Comparison of ENCODE assay signal across 16 cellular contexts in the genomic region with DNA sequence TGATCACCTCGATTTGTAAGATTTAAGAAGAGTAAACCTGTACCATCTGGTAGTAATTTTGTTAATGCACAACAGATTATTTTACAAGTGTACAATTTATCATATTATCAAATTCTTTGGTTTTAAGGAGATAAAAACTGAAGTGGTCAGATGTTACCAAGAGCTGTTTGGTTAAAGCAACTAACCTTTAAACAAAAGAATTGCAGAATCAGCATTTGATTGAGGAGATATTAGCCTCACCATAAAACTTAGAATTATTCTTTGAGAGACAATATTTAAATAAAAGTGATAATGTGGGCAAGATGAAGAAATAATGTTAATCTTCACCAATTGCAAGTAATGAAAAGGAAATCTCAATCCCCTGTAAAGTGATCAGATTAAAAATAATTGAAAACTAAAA.
DNase-seq lines count a peak whose midpoint lies in the region; ATAC-seq, FAIRE-seq and TF ChIP-seq lines count a peak whose summit lies in the region.
"Had no signal": no experiment of that assay in that cellular context is flagged by ENCODE, and none has a peak within 500 bp of the region (broad histone marks: within the 10 kb centered on the region; RNA-seq: fewer than 3 reads in every experiment).

No MANE protein-coding gene starts in this region.

- H4K20me1 ChIP-seq in GM23338 (replicated peaks; ENCODE audit: insufficient read depth): no peaks in the 10 kb centered on the region

- H2AFZ ChIP-seq in GM23338: no peak overlapping the region
- H2AFZ ChIP-seq: GM23248 had no signal

- H3F3A ChIP-seq in GM23338 (replicated peaks; ENCODE audit: low read depth): no peaks in the 10 kb centered on the region

- WGBS in small intestine, 3 donors: 50 to 76% (median 69%) methylated on average over 1 of the region's 1 CpG

- no peak overlapping the region for H3K4me3 ChIP-seq in GM23338
- H3K4me3 ChIP-seq in small intestine (ENCODE audit: low read depth in 1 of 2, low read length in 2 of 2): no peak overlapping the region
- H3K4me3 ChIP-seq: GM23248, K562 had no signal

- H3K79me2 ChIP-seq in GM23338 (replicated peaks; ENCODE audit: insufficient read depth): no peaks in the 10 kb centered on the region

- no peak overlapping the region for H3K4me2 ChIP-seq in GM23338

- DNase-seq in GM23338 (ENCODE audit: low spot score) (no peak), NCI-H524 treated with DMSO at 0.1 percent for 48 hours (lab: John Stamatoyannopoulos, UW) (peak; percentile 86), glutamatergic neuron (no peak), mucosa of gallbladder (ENCODE audit: low spot score) (no peak), small intestine (no peak)
- DNase-seq: Caco-2; CD8-positive, alpha-beta memory T cell; DND-41; GDM1; GM23248; H9 had no signal

- no peak for FAIRE-seq in small intestine (lab: Jason Lieb, UNC)
- FAIRE-seq: GM12892, K562 had no signal

- H3K27me3 ChIP-seq in GM23338 (ENCODE audit: insufficient read depth) (no peaks in the 10 kb centered on the region), small intestine (ENCODE audit: control insufficient read depth in 2 of 2, insufficient read depth in 2 of 2, low read length in 2 of 2) (no peaks in the 10 kb centered on the region)

- H3K27ac Mint-ChIP-seq in GM23338 (peak overlapping the region; percentile 39; the same call in 1 of the 2 replicates), glutamatergic neuron (ENCODE audit: unreplicated experiment) (peak overlapping the region; percentile 91)
- H3K27ac Mint-ChIP-seq: CD14-positive monocyte; CD8-positive, alpha-beta memory T cell; H9 had no signal

- H3K4me1 Mint-ChIP-seq in GM23338 (peaks cover 45% of the 10 kb centered on the region), glutamatergic neuron (ENCODE audit: low read depth, unreplicated experiment) (peaks cover 78% of the 10 kb centered on the region)
- H3K4me1 Mint-ChIP-seq: CD14-positive monocyte; CD8-positive, alpha-beta memory T cell had no signal

- H3K27me3 Mint-ChIP-seq in GM23338 (ENCODE audit: insufficient read depth, low read depth, poor library complexity) (no peaks in the 10 kb centered on the region), glutamatergic neuron (ENCODE audit: unreplicated experiment) (peaks cover 7% of the 10 kb centered on the region)
- H3K27me3 Mint-ChIP-seq: CD8-positive, alpha-beta memory T cell had no signal

- H3K36me3 ChIP-seq in GM23338 (ENCODE audit: insufficient read depth) (no peaks in the 10 kb centered on the region), small intestine (ENCODE audit: control insufficient read depth in 2 of 2, insufficient read depth in 2 of 2, low read length in 2 of 2) (no peaks in the 10 kb centered on the region)

- no peak for ATAC-seq in GM23338
- no peak for ATAC-seq in SK-N-SH treated with all-trans-retinoic acid at 6 μM for 48 hours
- ATAC-seq in GM18873 (IDR thresholded peaks at IDR 0.05; ENCODE audit: low FRiP score, unreplicated experiment): no peak
- ATAC-seq: K562 had no signal

- H3K9me3 ChIP-seq in small intestine (ENCODE audit: control insufficient read depth, low read depth): no peaks in the 10 kb centered on the region
- H3K9me3 ChIP-seq: Caco-2 had no signal

- no peaks in the 10 kb centered on the region for H3K9me2 ChIP-seq in GM23338 (ENCODE audit: insufficient read depth)

- no peaks in the 10 kb centered on the region for H3K9me3 Mint-ChIP-seq in GM23338
- peaks cover 10% of the 10 kb centered on the region for H3K9me3 Mint-ChIP-seq in glutamatergic neuron (ENCODE audit: unreplicated experiment)
- H3K9me3 Mint-ChIP-seq: CD14-positive monocyte, H9 had no signal

- H3K36me3 Mint-ChIP-seq in GM23338 (ENCODE audit: low read depth): no peaks in the 10 kb centered on the region
- no peaks in the 10 kb centered on the region for H3K36me3 Mint-ChIP-seq in glutamatergic neuron (ENCODE audit: unreplicated experiment)
- H3K36me3 Mint-ChIP-seq: CD14-positive monocyte; CD8-positive, alpha-beta memory T cell had no signal

- H3K4me3 Mint-ChIP-seq in GM23338 (no peak overlapping the region), glutamatergic neuron (ENCODE audit: unreplicated experiment) (no peak overlapping the region)
- H3K4me3 Mint-ChIP-seq: CD14-positive monocyte; CD8-positive, alpha-beta memory T cell; H9 had no signal

- peaks cover 25% of the 10 kb centered on the region for H3K4me1 ChIP-seq in GM23338 (ENCODE audit: insufficient read depth)
- no peaks in the 10 kb centered on the region for H3K4me1 ChIP-seq in small intestine (ENCODE audit: control insufficient read depth in 2 of 2, insufficient read depth in 1 of 2, low read depth in 1 of 2, low read length in 1 of 2)
- H3K4me1 ChIP-seq: Caco-2 had no signal

- TF ChIP-seq CTCF in GM23338 (conservative IDR thresholded peaks at IDR 0.05; ENCODE audit: low read depth in 2 of 2) (no peak), glutamatergic neuron (IDR thresholded peaks at IDR 0.05; ENCODE audit: partially characterized antibody, unreplicated experiment) (no peak)

- H3K27ac ChIP-seq in GM23338 (ENCODE audit: low read depth) (no peak overlapping the region), small intestine (ENCODE audit: low read depth in 1 of 2, low read length in 1 of 2) (no peak overlapping the region)
- H3K27ac ChIP-seq: GM23248 had no signal

TF ChIP-seq in GM23338, 12 proteins besides CTCF, POLR2A, EP300 and RAD21 (continues in another document):
- TF ChIP-seq EZH2phosphoT487 (IDR thresholded peaks at IDR 0.05; ENCODE audit: unreplicated experiment) (no peak), EZH2 (IDR thresholded peaks at IDR 0.05; ENCODE audit: low read depth, unreplicated experiment) (no peak), ZNF114 (CRISPR knock-in tag; IDR thresholded peaks at IDR 0.05) (no peak), NANOG (IDR thresholded peaks at IDR 0.05; ENCODE audit: borderline replicate concordance) (no peak), ETS1 (IDR thresholded peaks at IDR 0.05) (no peak)

TF ChIP-seq in SK-N-SH treated with all-trans-retinoic acid at 6 μM for 48 hours, 23 proteins besides CTCF, POLR2A, EP300 and RAD21:
- TF ChIP-seq, protein P1, sequence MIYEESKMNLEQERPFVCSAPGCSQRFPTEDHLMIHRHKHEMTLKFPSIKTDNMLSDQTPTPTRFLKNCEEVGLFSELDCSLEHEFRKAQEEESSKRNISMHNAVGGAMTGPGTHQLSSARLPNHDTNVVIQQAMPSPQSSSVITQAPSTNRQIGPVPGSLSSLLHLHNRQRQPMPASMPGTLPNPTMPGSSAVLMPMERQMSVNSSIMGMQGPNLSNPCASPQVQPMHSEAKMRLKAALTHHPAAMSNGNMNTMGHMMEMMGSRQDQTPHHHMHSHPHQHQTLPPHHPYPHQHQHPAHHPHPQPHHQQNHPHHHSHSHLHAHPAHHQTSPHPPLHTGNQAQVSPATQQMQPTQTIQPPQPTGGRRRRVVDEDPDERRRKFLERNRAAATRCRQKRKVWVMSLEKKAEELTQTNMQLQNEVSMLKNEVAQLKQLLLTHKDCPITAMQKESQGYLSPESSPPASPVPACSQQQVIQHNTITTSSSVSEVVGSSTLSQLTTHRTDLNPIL (CRISPR knock-in tag; IDR thresholded peaks at IDR 0.05; ENCODE audit: low read depth): no peak
- TF ChIP-seq TCF4 (CRISPR knock-in tag; IDR thresholded peaks at IDR 0.05; ENCODE audit: borderline replicate concordance): 0 out of 2 replicates have a peak, but pooled peaks have one; percentile 29
TF ChIP-seq in SK-N-SH treated with all-trans-retinoic acid at 6 μM for 48 hours: peak in this region for 1.
